1 cellular context compared by ENCODE assay signal in the genomic region with DNA sequence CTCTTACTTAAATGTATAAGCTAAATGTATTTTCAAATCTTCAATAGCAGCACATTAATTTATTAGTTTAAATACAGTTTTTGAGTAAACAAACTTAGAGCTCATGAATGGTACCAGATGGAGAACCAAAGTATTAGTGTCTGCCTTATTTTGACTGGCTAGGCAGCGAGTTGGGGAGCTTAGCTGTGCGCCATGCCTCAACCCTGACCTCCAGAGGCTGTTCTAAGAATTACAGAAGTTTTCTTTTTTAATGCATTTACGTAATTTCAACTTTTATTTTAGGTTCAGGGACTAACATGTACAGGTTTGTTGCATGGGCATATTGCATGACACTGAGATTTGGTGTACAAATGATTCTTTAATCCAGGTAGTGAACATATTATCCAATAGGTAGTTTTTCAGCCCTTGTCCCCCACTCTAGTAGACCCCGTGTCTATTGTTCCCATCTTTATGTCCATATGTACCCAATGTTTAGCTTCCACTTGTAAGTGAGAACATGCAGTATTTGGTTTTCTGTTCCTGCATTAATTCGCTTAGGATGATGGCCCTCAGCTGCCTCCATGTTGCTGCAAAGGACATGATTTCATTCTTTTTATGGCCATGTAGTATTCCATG.
TF ChIP-seq lines count a peak whose summit lies in the region.

No MANE protein-coding gene starts in this region.

TF ChIP-seq in K562, 482 proteins besides CTCF, POLR2A, EP300 and RAD21 (continued from another document):
- TF ChIP-seq, protein P1, sequence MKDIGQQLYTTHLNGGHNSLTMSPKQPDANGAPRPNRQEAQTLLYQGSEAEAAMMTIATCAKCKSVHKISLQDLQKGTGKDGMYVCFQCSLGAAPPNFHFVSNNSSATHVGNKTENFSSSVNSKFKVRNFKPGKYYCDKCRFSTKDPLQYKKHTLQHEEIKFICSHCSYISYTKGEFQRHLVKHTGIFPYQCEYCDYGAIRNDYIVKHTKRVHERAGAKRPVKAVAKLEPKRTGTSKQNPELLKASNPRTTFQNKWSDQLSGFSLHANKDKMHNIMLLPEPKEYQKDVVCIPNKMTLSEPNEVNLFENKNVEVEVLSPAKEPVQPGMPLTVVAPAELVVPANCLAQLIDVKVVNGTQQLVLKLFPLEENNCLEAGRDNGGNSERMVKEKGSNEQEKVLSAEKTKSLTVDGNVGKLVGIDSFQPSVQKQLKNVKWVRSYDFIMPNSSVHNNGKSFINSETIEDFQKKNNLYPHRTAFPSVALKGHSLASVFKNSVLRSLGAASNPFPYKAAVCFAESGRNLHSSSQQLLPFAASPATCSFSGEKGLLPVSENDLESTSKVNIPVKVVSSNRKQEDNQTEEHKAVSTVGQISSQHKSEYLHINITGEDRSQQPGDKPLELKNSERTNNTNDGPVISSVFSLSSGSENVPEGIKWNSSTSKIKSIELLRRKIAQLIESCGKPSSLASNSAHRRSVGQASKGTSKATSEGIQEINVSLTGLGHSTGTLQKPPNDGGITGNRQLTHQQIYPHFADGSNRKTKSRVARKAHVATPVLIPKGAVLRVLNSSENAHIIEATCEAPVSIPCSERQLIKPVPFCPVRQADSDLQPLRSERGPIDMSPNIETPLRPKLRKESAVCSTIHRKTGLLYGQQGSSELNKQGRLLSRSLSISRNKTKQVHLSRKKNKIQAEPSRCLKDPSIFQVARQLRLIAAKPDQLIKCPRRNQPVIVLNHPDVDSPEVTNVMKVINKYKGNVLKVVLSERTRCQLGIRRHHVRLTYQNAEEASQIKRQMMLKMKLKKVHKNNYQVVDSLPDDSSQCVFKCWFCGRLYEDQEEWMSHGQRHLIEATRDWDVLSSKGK (CRISPR knock-in tag; IDR thresholded peaks at IDR 0.05), result no peak
- TF ChIP-seq ZNF77 (CRISPR knock-in tag; IDR thresholded peaks at IDR 0.05) (no peak), PHB2 (IDR thresholded peaks at IDR 0.05; ENCODE audit: low read depth) (no peak), CCAR2 (IDR thresholded peaks at IDR 0.05; ENCODE audit: low read depth, low read length) (no peak), NFXL1 (CRISPR knock-in tag; IDR thresholded peaks at IDR 0.05) (no peak), ZNF274 (IDR thresholded peaks at IDR 0.05; ENCODE audit: borderline replicate concordance, low read depth, low read length) (no peak), DACH1 (IDR thresholded peaks at IDR 0.05; ENCODE audit: partially characterized antibody) (no peak)
